ENCODE assay signal across 10 cellular contexts in genomic region chr1:247681288-247681897, GRCh38. TPM values are rescaled to one million over a fixed set of nuclear protein-coding genes. Genes with fewer than 3 reads are reported as not detected.
DNase-seq lines count a peak whose midpoint lies in the region; ATAC-seq, FAIRE-seq and TF ChIP-seq lines count a peak whose summit lies in the region.
"Had no signal": no experiment of that assay in that cellular context is flagged by ENCODE, and none has a peak within 500 bp of the region (broad histone marks: within the 10 kb centered on the region; RNA-seq: fewer than 3 reads in every experiment).

No MANE protein-coding gene starts in this region.

- H3K9me1 ChIP-seq in keratinocyte (ENCODE audit: control insufficient read depth, extremely low read depth, insufficient read depth, low read length): no peaks in the 10 kb centered on the region

- no peaks in the 10 kb centered on the region for H3K36me3 Mint-ChIP-seq in activated naive CD8-positive, alpha-beta T cell treated with anti-CD3 and anti-CD28 coated beads, Interleukin-2, amount 10 ng/mL, durations not matched to agents 7 days and 5 days
- H3K36me3 Mint-ChIP-seq in stimulated activated naive B cell treated with anti-CD40 and anti-IgM and Interleukin-4, amounts not matched to agents 10 μg/mL and 1 μg/mL and 100 μg/mL, for 72 hours: no peaks in the 10 kb centered on the region
- H3K36me3 Mint-ChIP-seq: CD4-positive, CD25-positive, alpha-beta regulatory T cell had no signal

- ATAC-seq in GM19455 (IDR thresholded peaks at IDR 0.05; ENCODE audit: unreplicated experiment) (peak; percentile 85), HG03378 (IDR thresholded peaks at IDR 0.05; ENCODE audit: unreplicated experiment) (peak; percentile 94)
- no peak for ATAC-seq in activated naive CD8-positive, alpha-beta T cell treated with anti-CD3 and anti-CD28 coated beads, Interleukin-2, amount 10 ng/mL, durations not matched to agents 7 days and 5 days (ENCODE audit: low read depth)
- peak; percentile 71 to 72 for ATAC-seq in stimulated activated naive B cell treated with anti-CD40 and anti-IgM and Interleukin-4, amounts not matched to agents 10 μg/mL and 1 μg/mL and 100 μg/mL, for 72 hours (replicated peaks)

- dilution Hi-C loops in keratinocyte (cut with MboI; ENCODE audit: extremely low pct_ligation_motif_present, low sequenced_read_pairs): no loop called here

- no peak overlapping the region for H3K9ac ChIP-seq in keratinocyte (ENCODE audit: control insufficient read depth, extremely low read depth, insufficient read depth, low read length)

- H3K4me3 ChIP-seq in keratinocyte (ENCODE audit: control insufficient read depth in 2 of 3, extremely low read depth in 1 of 3, insufficient read depth in 2 of 3, low read depth in 1 of 3, low read length in 3 of 3): no peak overlapping the region
- H3K4me3 ChIP-seq: tibial artery had no signal

- no peaks in the 10 kb centered on the region for H3K79me2 ChIP-seq in keratinocyte (ENCODE audit: control insufficient read depth, insufficient read depth, low read length)

- H3K4me1 Mint-ChIP-seq in activated naive CD8-positive, alpha-beta T cell treated with anti-CD3 and anti-CD28 coated beads, Interleukin-2, amount 10 ng/mL, durations not matched to agents 7 days and 5 days: no peaks in the 10 kb centered on the region
- no peaks in the 10 kb centered on the region for H3K4me1 Mint-ChIP-seq in stimulated activated naive B cell treated with anti-CD40 and anti-IgM and Interleukin-4, amounts not matched to agents 10 μg/mL and 1 μg/mL and 100 μg/mL, for 72 hours
- H3K4me1 Mint-ChIP-seq: CD4-positive, CD25-positive, alpha-beta regulatory T cell had no signal

- no peak overlapping the region for H3K4me3 Mint-ChIP-seq in activated naive CD8-positive, alpha-beta T cell treated with anti-CD3 and anti-CD28 coated beads, Interleukin-2, amount 10 ng/mL, durations not matched to agents 7 days and 5 days
- no peak overlapping the region for H3K4me3 Mint-ChIP-seq in stimulated activated naive B cell treated with anti-CD40 and anti-IgM and Interleukin-4, amounts not matched to agents 10 μg/mL and 1 μg/mL and 100 μg/mL, for 72 hours
- H3K4me3 Mint-ChIP-seq: CD4-positive, CD25-positive, alpha-beta regulatory T cell had no signal

- no peaks in the 10 kb centered on the region for H3K4me1 ChIP-seq in keratinocyte (ENCODE audit: control insufficient read depth, extremely low read depth, insufficient read depth, low read length)
- H3K4me1 ChIP-seq: tibial artery had no signal

- H3K27ac ChIP-seq in keratinocyte (ENCODE audit: control insufficient read depth, insufficient read depth, low read length): no peak overlapping the region
- H3K27ac ChIP-seq: tibial artery had no signal

- no peak for FAIRE-seq in keratinocyte (lab: Jason Lieb, UNC)

- H2AFZ ChIP-seq in keratinocyte (ENCODE audit: control insufficient read depth, low read length): no peak overlapping the region

- H3K27ac Mint-ChIP-seq in activated naive CD8-positive, alpha-beta T cell treated with anti-CD3 and anti-CD28 coated beads, Interleukin-2, amount 10 ng/mL, durations not matched to agents 7 days and 5 days: no peak overlapping the region
- H3K27ac Mint-ChIP-seq in stimulated activated naive B cell treated with anti-CD40 and anti-IgM and Interleukin-4, amounts not matched to agents 10 μg/mL and 1 μg/mL and 100 μg/mL, for 72 hours: no peak overlapping the region
- H3K27ac Mint-ChIP-seq: CD4-positive, CD25-positive, alpha-beta regulatory T cell had no signal

- H3K4me2 ChIP-seq in keratinocyte (ENCODE audit: control insufficient read depth, extremely low read depth, insufficient read depth, low read depth, low read length): no peak overlapping the region

- POLR2A ChIA-PET in activated naive CD8-positive, alpha-beta T cell treated with anti-CD3 and anti-CD28 coated beads, Interleukin-2, amount 10 ng/mL, durations not matched to agents 7 days and 5 days (lab: Charles Lee): no interaction called here

- H3K9me3 Mint-ChIP-seq in activated naive CD8-positive, alpha-beta T cell treated with anti-CD3 and anti-CD28 coated beads, Interleukin-2, amount 10 ng/mL, durations not matched to agents 7 days and 5 days: no peaks in the 10 kb centered on the region
- no peaks in the 10 kb centered on the region for H3K9me3 Mint-ChIP-seq in stimulated activated naive B cell treated with anti-CD40 and anti-IgM and Interleukin-4, amounts not matched to agents 10 μg/mL and 1 μg/mL and 100 μg/mL, for 72 hours

- TF ChIP-seq CTCF in keratinocyte (optimal IDR thresholded peaks at IDR 0.05 in 1 of 3, IDR thresholded peaks at IDR 0.05 in 1 of 3, conservative IDR thresholded peaks at IDR 0.05 in 1 of 3; ENCODE audit: extremely low read depth in 1 of 3, insufficient read depth in 2 of 3, low read length in 3 of 3): peak; percentile 54 to 63 (median 62)

- no peaks in the 10 kb centered on the region for H3K36me3 ChIP-seq in keratinocyte (ENCODE audit: control insufficient read depth in 2 of 2, extremely low read depth in 1 of 2, insufficient read depth in 2 of 2, low read length in 2 of 2)
- H3K36me3 ChIP-seq: tibial artery had no signal

- peaks cover 5% of the 10 kb centered on the region for H3K27me3 Mint-ChIP-seq in activated naive CD8-positive, alpha-beta T cell treated with anti-CD3 and anti-CD28 coated beads, Interleukin-2, amount 10 ng/mL, durations not matched to agents 7 days and 5 days
- H3K27me3 Mint-ChIP-seq in stimulated activated naive B cell treated with anti-CD40 and anti-IgM and Interleukin-4, amounts not matched to agents 10 μg/mL and 1 μg/mL and 100 μg/mL, for 72 hours: peaks cover 0 to 3% of the 10 kb centered on the region in 2 donors
- H3K27me3 Mint-ChIP-seq: CD4-positive, CD25-positive, alpha-beta regulatory T cell had no signal

- no peaks in the 10 kb centered on the region for H4K20me1 ChIP-seq in keratinocyte (ENCODE audit: control insufficient read depth, extremely low read depth, insufficient read depth, low read length)

- DNase-seq in NCI-H510A treated with DMSO at 0.1 percent for 48 hours (lab: John Stamatoyannopoulos, UW) (peak; percentile 26), NCI-H510A (lab: John Stamatoyannopoulos, UW) (no peak), NCI-H748 treated with DMSO at 0.1 percent for 48 hours (lab: John Stamatoyannopoulos, UW) (peak; percentile 24), keratinocyte (ENCODE audit: low read depth, low spot score) (no peak)
- peak; percentile 25 for DNase-seq in activated naive CD8-positive, alpha-beta T cell treated with anti-CD3 and anti-CD28 coated beads, Interleukin-2, amount 10 ng/mL, durations not matched to agents 7 days and 5 days
- DNase-seq in stimulated activated naive B cell treated with anti-CD40 and anti-IgM and Interleukin-4, amounts not matched to agents 10 μg/mL and 1 μg/mL and 100 μg/mL, for 72 hours: peak; percentile 8

- no peaks in the 10 kb centered on the region for H3K27me3 ChIP-seq in keratinocyte (ENCODE audit: control insufficient read depth, extremely low read depth, insufficient read depth, low read length)
- H3K27me3 ChIP-seq: tibial artery had no signal

- no peaks in the 10 kb centered on the region for H3K9me3 ChIP-seq in keratinocyte (ENCODE audit: control insufficient read depth, low read depth, low read length)
- H3K9me3 ChIP-seq: tibial artery had no signal

RNA-seq across cellular contexts. Expression of gene OR13G1, which starts 1.9 kb away (rescaled TPM):
- total RNA-seq in activated naive CD8-positive, alpha-beta T cell treated with anti-CD3 and anti-CD28 coated beads, Interleukin-2, amount 10 ng/mL, durations not matched to agents 7 days and 5 days: not detected
- not detected in 3 replicates for polyA plus RNA-seq in keratinocyte
- polyA plus RNA-seq in keratinocyte (2011; ENCODE audit: low read depth): not detected
- not detected in 2 replicates for polyA plus RNA-seq in keratinocyte (2011; cell fraction: cytosol; rRNA removed)
- not detected in 2 replicates for polyA plus RNA-seq in keratinocyte (2011; cell fraction: nucleus; rRNA removed)
- polyA plus RNA-seq in keratinocyte (2012; ENCODE audit: low replicate concordance): not detected in 2 replicates
- polyA minus RNA-seq in keratinocyte: not detected in 3 replicates
- not detected for polyA minus RNA-seq in keratinocyte (2011; cell fraction: cytosol; rRNA and poly(A)+ RNA removed)
- polyA minus RNA-seq in keratinocyte (2011; cell fraction: nucleus; rRNA and poly(A)+ RNA removed): not detected in 2 replicates
- total RNA-seq: CD4-positive, CD25-positive, alpha-beta regulatory T cell had no signal
- polyA plus RNA-seq: CD4-positive, CD25-positive, alpha-beta regulatory T cell had no signal

RNA-seq across cellular contexts. Expression of gene OR6F1, which starts 35.1 kb away (rescaled TPM):
- not detected for total RNA-seq in activated naive CD8-positive, alpha-beta T cell treated with anti-CD3 and anti-CD28 coated beads, Interleukin-2, amount 10 ng/mL, durations not matched to agents 7 days and 5 days
- not detected in 3 replicates for polyA plus RNA-seq in keratinocyte
- not detected for polyA plus RNA-seq in keratinocyte (2011; ENCODE audit: low read depth)
- not detected in 2 replicates for polyA plus RNA-seq in keratinocyte (2011; cell fraction: cytosol; rRNA removed)
- polyA plus RNA-seq in keratinocyte (2011; cell fraction: nucleus; rRNA removed): not detected in 2 replicates
- not detected in 2 replicates for polyA plus RNA-seq in keratinocyte (2012; ENCODE audit: low replicate concordance)
- polyA minus RNA-seq in keratinocyte: not detected in 3 replicates
- not detected for polyA minus RNA-seq in keratinocyte (2011; cell fraction: cytosol; rRNA and poly(A)+ RNA removed)
- polyA minus RNA-seq in keratinocyte (2011; cell fraction: nucleus; rRNA and poly(A)+ RNA removed): not detected in 2 replicates
- total RNA-seq: CD4-positive, CD25-positive, alpha-beta regulatory T cell had no signal
- polyA plus RNA-seq: CD4-positive, CD25-positive, alpha-beta regulatory T cell had no signal

RNA-seq across cellular contexts. Expression of gene OR14K1, which starts 57.0 kb away (rescaled TPM):
- not detected for total RNA-seq in activated naive CD8-positive, alpha-beta T cell treated with anti-CD3 and anti-CD28 coated beads, Interleukin-2, amount 10 ng/mL, durations not matched to agents 7 days and 5 days
- not detected in 3 replicates for polyA plus RNA-seq in keratinocyte
- not detected for polyA plus RNA-seq in keratinocyte (2011; ENCODE audit: low read depth)
- polyA plus RNA-seq in keratinocyte (2011; cell fraction: cytosol; rRNA removed): not detected in 2 replicates
- not detected in 2 replicates for polyA plus RNA-seq in keratinocyte (2011; cell fraction: nucleus; rRNA removed)
- not detected in 2 replicates for polyA plus RNA-seq in keratinocyte (2012; ENCODE audit: low replicate concordance)
- not detected in 3 replicates for polyA minus RNA-seq in keratinocyte
- polyA minus RNA-seq in keratinocyte (2011; cell fraction: cytosol; rRNA and poly(A)+ RNA removed): not detected
- polyA minus RNA-seq in keratinocyte (2011; cell fraction: nucleus; rRNA and poly(A)+ RNA removed): not detected in 2 replicates
- total RNA-seq: CD4-positive, CD25-positive, alpha-beta regulatory T cell had no signal
- polyA plus RNA-seq: CD4-positive, CD25-positive, alpha-beta regulatory T cell had no signal

Comparison
In these comparisons a context has a peak if more than half of its experiments do, and no peak if none do; other contexts are left out.
1. DNase-seq: peak in NCI-H510A treated with DMSO at 0.1 percent for 48 hours (single experiment), NCI-H748 treated with DMSO at 0.1 percent for 48 hours (single experiment), activated naive CD8-positive, alpha-beta T cell treated with anti-CD3 and anti-CD28 coated beads, Interleukin-2, amount 10 ng/mL, durations not matched to agents 7 days and 5 days (single experiment) and stimulated activated naive B cell treated with anti-CD40 and anti-IgM and Interleukin-4, amounts not matched to agents 10 μg/mL and 1 μg/mL and 100 μg/mL, for 72 hours (single experiment); none in NCI-H510A (single experiment) and keratinocyte (single experiment).